In the genomic region with DNA sequence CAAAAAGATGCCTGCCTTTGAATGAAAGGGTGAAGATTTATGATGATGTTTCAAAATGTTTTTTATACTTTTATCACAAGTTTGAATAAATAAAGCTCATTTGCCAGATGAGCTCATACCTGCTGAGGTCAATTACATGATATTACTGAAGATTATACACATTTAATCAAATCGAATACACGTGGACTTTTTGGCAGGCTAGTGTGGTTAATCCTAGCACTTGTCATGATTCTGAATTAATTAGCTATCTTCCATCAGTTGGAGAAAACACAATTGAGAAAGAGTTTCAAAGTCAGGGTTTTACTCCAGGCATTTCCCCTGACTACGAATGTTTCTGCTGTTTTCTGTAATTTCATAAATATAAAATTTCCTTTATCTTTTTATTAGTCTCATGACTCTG, we compare ENCODE assay signal across 15 cellular contexts. TPM values are rescaled to one million over a fixed set of nuclear protein-coding genes. Genes with fewer than 3 reads are reported as not detected.
DNase-seq lines count a peak whose midpoint lies in the region; ATAC-seq and TF ChIP-seq lines count a peak whose summit lies in the region.
"Had no signal": no experiment of that assay in that cellular context is flagged by ENCODE, and none has a peak within 500 bp of the region (broad histone marks: within the 10 kb centered on the region; RNA-seq: fewer than 3 reads in every experiment).

No MANE protein-coding gene starts in this region.

- H3F3A ChIP-seq in neural progenitor cell (ENCODE audit: low read depth), result peaks cover 3% of the 10 kb centered on the region

- TF ChIP-seq CTCF in HEK293 (tag by site-specific recombination; IDR thresholded peaks at IDR 0.05) (no peak), brain (conservative IDR thresholded peaks at IDR 0.05) (no peak), neural progenitor cell (IDR thresholded peaks at IDR 0.05) (no peak)

- H3K9ac ChIP-seq in neural progenitor cell, result no peak overlapping the region
- H3K9ac ChIP-seq: KMS-11 had no signal

- peaks cover 96% of the 10 kb centered on the region for H3K4me1 Mint-ChIP-seq in brain
- no peaks in the 10 kb centered on the region for H3K4me1 Mint-ChIP-seq in neural progenitor cell
- H3K4me1 Mint-ChIP-seq: B cell had no signal

- H3K4me1 ChIP-seq in HEK293 (ENCODE audit: control insufficient read depth, insufficient read depth, low read length), result no peaks in the 10 kb centered on the region
- no peaks in the 10 kb centered on the region for H3K4me1 ChIP-seq in neural progenitor cell

- no peak for ATAC-seq in GM18520 (IDR thresholded peaks at IDR 0.05; ENCODE audit: unreplicated experiment)
- ATAC-seq: Right ventricle myocardium inferior had no signal

- H3K36me3 Mint-ChIP-seq in brain, result peaks cover 31% of the 10 kb centered on the region
- peaks cover 11% of the 10 kb centered on the region for H3K36me3 Mint-ChIP-seq in neural progenitor cell

- H3K27ac Mint-ChIP-seq in brain, result peak overlapping the region in 3 of 5 experiments; percentile 47 to 87 (median 80)
- H3K27ac Mint-ChIP-seq in neural progenitor cell, result no peak overlapping the region
- H3K27ac Mint-ChIP-seq: B cell; CD4-positive, alpha-beta T cell; T-helper 1 cell treated with Interleukin-12 subunit alpha and Interleukin-12 subunit beta and Interleukin-4 antibody, amounts not matched to agents 30 μg/mL and 1 μg/mL, for 36 hours had no signal

- H3K4me3 Mint-ChIP-seq in brain (peak overlapping the region in 2 of 5 experiments; percentile 5 to 18), neural progenitor cell (no peak overlapping the region)
- H3K4me3 Mint-ChIP-seq: B cell; CD4-positive, alpha-beta T cell; T-helper 1 cell treated with Interleukin-12 subunit alpha and Interleukin-12 subunit beta and Interleukin-4 antibody, amounts not matched to agents 30 μg/mL and 1 μg/mL, for 36 hours had no signal

- H3K4me2 ChIP-seq in neural progenitor cell, result no peak overlapping the region
- H3K4me2 ChIP-seq: KMS-11 had no signal

- no peaks in the 10 kb centered on the region for H3K9me3 Mint-ChIP-seq in brain
- H3K9me3 Mint-ChIP-seq in neural progenitor cell, result no peaks in the 10 kb centered on the region
- H3K9me3 Mint-ChIP-seq: CD4-positive, alpha-beta T cell; T-helper 1 cell treated with Interleukin-12 subunit alpha and Interleukin-12 subunit beta and Interleukin-4 antibody, amounts not matched to agents 30 μg/mL and 1 μg/mL, for 36 hours had no signal

- H3K79me2 ChIP-seq in neural progenitor cell (ENCODE audit: low read depth), result peaks cover 19% of the 10 kb centered on the region

- CTCF ChIA-PET in HEK293 (lab: Yijun Ruan, JAX), result interaction anchor here (1.0 kb wide), 1 partner anchor 103 kb away, joined by 3 read pairs; no protein-coding TSS in a partner anchor

- no peaks in the 10 kb centered on the region for H3K27me3 Mint-ChIP-seq in brain
- H3K27me3 Mint-ChIP-seq in neural progenitor cell (ENCODE audit: insufficient read depth, low read depth), result no peaks in the 10 kb centered on the region
- H3K27me3 Mint-ChIP-seq: B cell; CD4-positive, alpha-beta T cell had no signal

- no peaks in the 10 kb centered on the region for H3K27me3 ChIP-seq in neural progenitor cell

- POLR2A ChIA-PET in HEK293 (lab: Yijun Ruan, JAX), result interaction anchor here (0.7 kb wide), 1 partner anchor 45 kb away, joined by 5 read pairs; no protein-coding TSS in a partner anchor

- no peak overlapping the region for H3K27ac ChIP-seq in HEK293 (ENCODE audit: extremely low read depth, low read depth, low read length)
- no peak overlapping the region for H3K27ac ChIP-seq in neural progenitor cell
- H3K27ac ChIP-seq: KMS-11 had no signal

- H3K9me3 ChIP-seq in HEK293 (ENCODE audit: control insufficient read depth, insufficient read depth, low read depth, low read length) (no peaks in the 10 kb centered on the region), neural progenitor cell (ENCODE audit: low read depth) (no peaks in the 10 kb centered on the region)

- no peak overlapping the region for H2AFZ ChIP-seq in neural progenitor cell (replicated peaks)

- H4K20me1 ChIP-seq in neural progenitor cell (ENCODE audit: low read depth), result no peaks in the 10 kb centered on the region

- H3K4me3 ChIP-seq in HEK293 (ENCODE audit: low read depth, low read length) (no peak overlapping the region), neural progenitor cell (no peak overlapping the region)

- DNase-seq in NCI-H82 treated with DMSO at 0.1 percent for 48 hours (lab: John Stamatoyannopoulos, UW; ENCODE audit: unreplicated experiment), result peak; percentile 64
- peak; percentile 42 for DNase-seq in superior temporal gyrus (ENCODE audit: extremely low spot score)
- no peak for DNase-seq in EL
- no peak for DNase-seq in neural progenitor cell (ENCODE audit: low spot score)
- DNase-seq: Calu3; CD4-positive, alpha-beta T cell; DMS79 treated with DMSO at 0.1 percent for 48 hours; NCI-H187 treated with DMSO at 0.1 percent for 48 hours had no signal

- H3K36me3 ChIP-seq in HEK293 (ENCODE audit: control insufficient read depth in 2 of 2, insufficient read depth in 1 of 2, low read length in 2 of 2) (peaks cover 39 to 70% of the 10 kb centered on the region in 2 experiments), neural progenitor cell (peaks cover 30% of the 10 kb centered on the region)

TF ChIP-seq in HEK293, 187 proteins besides CTCF, POLR2A, EP300 and RAD21:
- TF ChIP-seq SP7 (tag by site-specific recombination; IDR thresholded peaks at IDR 0.05) (peak; percentile 62; the same call in 1 of the 2 replicates), ZBTB17 (tag by site-specific recombination; IDR thresholded peaks at IDR 0.05) (peak; percentile 59), ZNF843 (tag by site-specific recombination; IDR thresholded peaks at IDR 0.05) (peak; percentile 58), OSR2 (tag by site-specific recombination; IDR thresholded peaks at IDR 0.05) (peak; percentile 18; the same call in 1 of the 2 replicates), ZBTB21 (tag by site-specific recombination; IDR thresholded peaks at IDR 0.05) (no peak), ZSCAN23 (tag by site-specific recombination; IDR thresholded peaks at IDR 0.05) (no peak), ZNF549 (tag by site-specific recombination; IDR thresholded peaks at IDR 0.05) (no peak)
- TF ChIP-seq, protein P1, sequence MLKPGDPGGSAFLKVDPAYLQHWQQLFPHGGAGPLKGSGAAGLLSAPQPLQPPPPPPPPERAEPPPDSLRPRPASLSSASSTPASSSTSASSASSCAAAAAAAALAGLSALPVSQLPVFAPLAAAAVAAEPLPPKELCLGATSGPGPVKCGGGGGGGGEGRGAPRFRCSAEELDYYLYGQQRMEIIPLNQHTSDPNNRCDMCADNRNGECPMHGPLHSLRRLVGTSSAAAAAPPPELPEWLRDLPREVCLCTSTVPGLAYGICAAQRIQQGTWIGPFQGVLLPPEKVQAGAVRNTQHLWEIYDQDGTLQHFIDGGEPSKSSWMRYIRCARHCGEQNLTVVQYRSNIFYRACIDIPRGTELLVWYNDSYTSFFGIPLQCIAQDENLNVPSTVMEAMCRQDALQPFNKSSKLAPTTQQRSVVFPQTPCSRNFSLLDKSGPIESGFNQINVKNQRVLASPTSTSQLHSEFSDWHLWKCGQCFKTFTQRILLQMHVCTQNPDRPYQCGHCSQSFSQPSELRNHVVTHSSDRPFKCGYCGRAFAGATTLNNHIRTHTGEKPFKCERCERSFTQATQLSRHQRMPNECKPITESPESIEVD (tag by site-specific recombination; IDR thresholded peaks at IDR 0.05), result peak; percentile 91

RNA-seq across cellular contexts. Expression of a gene that starts 54.4 kb away (rescaled TPM):
- 27.2 TPM for polyA plus RNA-seq in brain (ENCODE audit: insufficient read depth, low read depth, low replicate concordance)
- total RNA-seq in neural progenitor cell (ENCODE audit: low replicate concordance), result 121 and 214 TPM in 2 replicates

Comparison
In these comparisons a context has a peak if more than half of its experiments do, and no peak if none do; other contexts are left out.
1. DNase-seq: peak in NCI-H82 treated with DMSO at 0.1 percent for 48 hours (single experiment) and superior temporal gyrus (single experiment); none in EL (single experiment) and neural progenitor cell (single experiment).